ENCODE assay signal across 35 cellular contexts in genomic region chr3:182035324-182035723, GRCh38.
"Had no signal": no experiment of that assay in that cellular context is flagged by ENCODE, and none has a peak within 500 bp of the region (broad histone marks: within the 10 kb centered on the region; RNA-seq: fewer than 3 reads in every experiment).

No MANE protein-coding gene starts in this region.

- H3K27ac ChIP-seq: KMS-11 had no signal

- H3K4me3 ChIP-seq: MG63 had no signal

- H3K9ac ChIP-seq: KMS-11 had no signal

- H3K36me3 ChIP-seq: MG63 had no signal

- H3K27me3 ChIP-seq: MG63 had no signal

- DNase-seq: Karpas-422, Kasumi-1, KBM-7, KG1, MG63, MM.1S, MV-4-11, NCI-H1048, NCI-H1092, NCI-H1092 treated with DMSO at 0.1 percent for 48 hours, NCI-H1105, NCI-H1105 treated with DMSO at 0.1 percent for 48 hours, NCI-H1417, NCI-H1417 treated with DMSO at 0.1 percent for 48 hours, NCI-H1436, NCI-H1436 treated with DMSO at 0.1 percent for 48 hours, NCI-H146, NCI-H1694, NCI-H1694 treated with DMSO at 0.1 percent for 48 hours, NCI-H187, NCI-H187 treated with DMSO at 0.1 percent for 48 hours, NCI-H1930, NCI-H2029, NCI-H2029 treated with DMSO at 0.1 percent for 48 hours, NCI-H2081, NCI-H2081 treated with DMSO at 0.1 percent for 48 hours, NCI-H2107, NCI-H2171, NCI-H2171 treated with DMSO at 0.1 percent for 48 hours, NCI-H2227 treated with DMSO at 0.1 percent for 48 hours, NCI-H226, NCI-H345, NCI-H446, NCI-H446 treated with DMSO at 0.1 percent for 48 hours had no signal

- H3K4me2 ChIP-seq: KMS-11 had no signal

- H3K9me3 ChIP-seq: MG63 had no signal
